In the genomic region with DNA sequence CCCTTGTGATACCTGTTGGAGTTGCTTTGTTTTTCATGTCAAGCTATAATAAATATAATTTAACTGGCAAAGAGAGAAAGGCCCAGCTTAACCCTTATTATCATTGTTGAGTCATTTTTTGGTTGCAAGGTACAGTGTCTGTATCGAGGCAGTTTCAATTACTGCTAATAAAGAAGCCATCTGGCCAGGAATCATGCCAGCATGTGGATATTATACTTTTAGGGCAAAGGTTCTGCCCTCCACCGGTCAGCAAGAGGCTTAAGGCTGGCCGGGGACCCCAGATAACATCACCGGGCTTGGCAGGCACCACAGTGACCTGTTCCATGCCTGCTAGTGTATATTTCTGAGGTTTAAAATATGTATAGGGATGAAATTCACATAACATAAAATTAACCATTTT, we compare ENCODE assay signal across 2 cellular contexts.
TF ChIP-seq lines count a peak whose summit lies in the region.

No MANE protein-coding gene starts in this region.

TF ChIP-seq in liver, 16 proteins besides CTCF, POLR2A, EP300 and RAD21:
- TF ChIP-seq, protein P1, sequence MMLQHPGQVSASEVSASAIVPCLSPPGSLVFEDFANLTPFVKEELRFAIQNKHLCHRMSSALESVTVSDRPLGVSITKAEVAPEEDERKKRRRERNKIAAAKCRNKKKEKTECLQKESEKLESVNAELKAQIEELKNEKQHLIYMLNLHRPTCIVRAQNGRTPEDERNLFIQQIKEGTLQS (IDR thresholded peaks at IDR 0.05), result no peak
- TF ChIP-seq RXRA (IDR thresholded peaks at IDR 0.05), result peak in 1 of 2 donors; percentile 12
- TF ChIP-seq HNF4A (conservative IDR thresholded peaks at IDR 0.05), result peak in 1 of 2 donors; percentile 7

TF ChIP-seq in HepG2, 621 proteins besides CTCF, POLR2A, EP300 and RAD21:
- no peak for TF ChIP-seq HNF4A (CRISPR knock-in tag; IDR thresholded peaks at IDR 0.05)
- TF ChIP-seq ZNF264 (CRISPR knock-in tag; IDR thresholded peaks at IDR 0.05), result no peak
- TF ChIP-seq ZNF430 (CRISPR knock-in tag; IDR thresholded peaks at IDR 0.05), result no peak
- TF ChIP-seq POGZ (CRISPR knock-in tag; IDR thresholded peaks at IDR 0.05), result no peak
- TF ChIP-seq ZNF709 (CRISPR knock-in tag; IDR thresholded peaks at IDR 0.05), result no peak
- TF ChIP-seq ATF6 (CRISPR knock-in tag; conservative IDR thresholded peaks at IDR 0.05), result no peak
- TF ChIP-seq PCBP1 (IDR thresholded peaks at IDR 0.05; ENCODE audit: borderline replicate concordance, low read depth, low read length), result no peak
- no peak for TF ChIP-seq MYNN (CRISPR knock-in tag; IDR thresholded peaks at IDR 0.05; ENCODE audit: low read depth)
- TF ChIP-seq ZNF784 (CRISPR knock-in tag; IDR thresholded peaks at IDR 0.05; ENCODE audit: borderline replicate concordance), result no peak
- TF ChIP-seq E2F2 (CRISPR knock-in tag; IDR thresholded peaks at IDR 0.05; ENCODE audit: borderline replicate concordance), result no peak
- TF ChIP-seq CBX2 (IDR thresholded peaks at IDR 0.05; ENCODE audit: low read depth, low read length), result no peak
- no peak for TF ChIP-seq CBX2 (CRISPR knock-in tag; IDR thresholded peaks at IDR 0.05; ENCODE audit: low read depth)
- TF ChIP-seq RARA (CRISPR knock-in tag; IDR thresholded peaks at IDR 0.05), result no peak
- TF ChIP-seq GLI4 (CRISPR knock-in tag; IDR thresholded peaks at IDR 0.05; ENCODE audit: borderline replicate concordance), result no peak
- no peak for TF ChIP-seq ISL2 (CRISPR knock-in tag; IDR thresholded peaks at IDR 0.05)
- TF ChIP-seq GABPA (IDR thresholded peaks at IDR 0.05; ENCODE audit: low read depth, low read length), result no peak
- TF ChIP-seq GABPA (CRISPR knock-in tag; IDR thresholded peaks at IDR 0.05; ENCODE audit: low read depth), result no peak
